26 cellular contexts compared by ENCODE assay signal in genomic region chr1:222074317-222074716, GRCh38.
"Had no signal": no experiment of that assay in that cellular context is flagged by ENCODE, and none has a peak within 500 bp of the region (broad histone marks: within the 10 kb centered on the region; RNA-seq: fewer than 3 reads in every experiment).

No MANE protein-coding gene starts in this region.

- H3K36me3 Mint-ChIP-seq: immature natural killer cell; memory B cell; naive B cell; stimulated activated effector memory CD8-positive, alpha-beta T cell treated with anti-CD3 and anti-CD28 coated beads, Interleukin-12 subunit alpha, Interleukin-12 subunit beta, amount 100 ng/mL, for 72 hours had no signal

- H3K4me1 ChIP-seq: parathyroid adenoma, uterus had no signal

- H3K9ac ChIP-seq: parathyroid adenoma had no signal

- DNase-seq: cortex of kidney; dorsolateral prefrontal cortex; effector CD8-positive, alpha-beta T cell; glutamatergic neuron; immature natural killer cell; left cardiac atrium; left ventricle myocardium superior; midbrain; naive B cell; occipital lobe; psoas muscle; sigmoid colon; stimulated activated CD4-positive, alpha-beta T cell treated with anti-CD3 and anti-CD28 coated beads, Interleukin-4, amount 100 ng/mL, for 1 hour; stimulated activated CD8-positive, alpha-beta memory T cell treated with anti-CD3 and anti-CD28 coated beads, Interleukin-4, amount 100 ng/mL, for 48 hours; tibial artery; upper lobe of left lung; uterus had no signal

- ATAC-seq: gastroesophageal sphincter; left ventricle myocardium superior; psoas muscle; stimulated activated effector memory CD8-positive, alpha-beta T cell treated with anti-CD3 and anti-CD28 coated beads, Interleukin-12 subunit alpha, Interleukin-12 subunit beta, amount 100 ng/mL, for 72 hours had no signal

- H3K4me1 Mint-ChIP-seq: central memory CD8-positive, alpha-beta T cell; immature natural killer cell; stimulated activated effector memory CD8-positive, alpha-beta T cell treated with anti-CD3 and anti-CD28 coated beads, Interleukin-12 subunit alpha, Interleukin-12 subunit beta, amount 100 ng/mL, for 72 hours had no signal

- H3K9me3 Mint-ChIP-seq: central memory CD8-positive, alpha-beta T cell; immature natural killer cell; memory B cell; naive B cell; stimulated activated effector memory CD8-positive, alpha-beta T cell treated with anti-CD3 and anti-CD28 coated beads, Interleukin-12 subunit alpha, Interleukin-12 subunit beta, amount 100 ng/mL, for 72 hours; stimulated activated naive CD8-positive, alpha-beta T cell treated with anti-CD3 and anti-CD28 coated beads, Interleukin-15, Interleukin-2, amounts not matched to agents 100 ng/mL and 50 ng/mL, for 24 hours had no signal

- H3K4me3 ChIP-seq: dorsolateral prefrontal cortex, gastroesophageal sphincter, psoas muscle, sigmoid colon, tibial artery, upper lobe of left lung, uterus had no signal

- H2AFZ ChIP-seq: parathyroid adenoma had no signal

- H3K9me3 ChIP-seq: gastroesophageal sphincter, psoas muscle, sigmoid colon, tibial artery, upper lobe of left lung, uterus had no signal

- H3K79me2 ChIP-seq: parathyroid adenoma had no signal

- H3K4me3 Mint-ChIP-seq: central memory CD8-positive, alpha-beta T cell; immature natural killer cell; memory B cell; naive B cell; nephron; stimulated activated effector memory CD8-positive, alpha-beta T cell treated with anti-CD3 and anti-CD28 coated beads, Interleukin-12 subunit alpha, Interleukin-12 subunit beta, amount 100 ng/mL, for 72 hours; stimulated activated naive CD8-positive, alpha-beta T cell treated with anti-CD3 and anti-CD28 coated beads, Interleukin-15, Interleukin-2, amounts not matched to agents 100 ng/mL and 50 ng/mL, for 24 hours had no signal

- H3K27me3 ChIP-seq: dorsolateral prefrontal cortex, gastroesophageal sphincter, sigmoid colon, tibial artery, upper lobe of left lung, uterus had no signal

- H3K27me3 Mint-ChIP-seq: memory B cell; stimulated activated naive CD8-positive, alpha-beta T cell treated with anti-CD3 and anti-CD28 coated beads, Interleukin-15, Interleukin-2, amounts not matched to agents 100 ng/mL and 50 ng/mL, for 24 hours had no signal

- H3K27ac ChIP-seq: dorsolateral prefrontal cortex, gastroesophageal sphincter, parathyroid adenoma, psoas muscle, sigmoid colon, tibial artery, upper lobe of left lung had no signal

- H3K27ac Mint-ChIP-seq: immature natural killer cell; memory B cell; stimulated activated effector memory CD8-positive, alpha-beta T cell treated with anti-CD3 and anti-CD28 coated beads, Interleukin-12 subunit alpha, Interleukin-12 subunit beta, amount 100 ng/mL, for 72 hours; stimulated activated naive CD8-positive, alpha-beta T cell treated with anti-CD3 and anti-CD28 coated beads, Interleukin-15, Interleukin-2, amounts not matched to agents 100 ng/mL and 50 ng/mL, for 24 hours had no signal

- FAIRE-seq: endometrium, keratinocyte had no signal

- H3K36me3 ChIP-seq: gastroesophageal sphincter, sigmoid colon, tibial artery, upper lobe of left lung, uterus had no signal
